11 cellular contexts compared by ENCODE assay signal in genomic region chr2:157386747-157387146, GRCh38. TPM values are rescaled to one million over a fixed set of nuclear protein-coding genes. Genes with fewer than 3 reads are reported as not detected.
"Had no signal": no experiment of that assay in that cellular context is flagged by ENCODE, and none has a peak within 500 bp of the region (broad histone marks: within the 10 kb centered on the region; RNA-seq: fewer than 3 reads in every experiment).

No MANE protein-coding gene starts in this region.

- H3K4me3 Mint-ChIP-seq: activated CD8-positive, alpha-beta memory T cell treated with anti-CD3 and anti-CD28 coated beads, Interleukin-2, amount 10 ng/mL, durations not matched to agents 7 days and 5 days; activated T-helper 1 cell treated with anti-CD3 and anti-CD28 coated beads, Interleukin-12 subunit alpha, Interleukin-12 subunit beta, Interleukin-2, Interleukin-4 antibody, amounts not matched to agents 30 ng/mL and 10 ng/mL and 1 ng/mL, durations not matched to agents 14 hours and 24 hours and 36 hours; natural killer cell treated with Interleukin-12 subunit alpha and Interleukin-12 subunit beta and Interleukin-15 and Interleukin-18, amount 100 ng/mL, for 72 hours had no signal

- ATAC-seq: activated CD8-positive, alpha-beta memory T cell treated with anti-CD3 and anti-CD28 coated beads, Interleukin-2, amount 10 ng/mL, durations not matched to agents 7 days and 5 days; left cardiac atrium; sciatic nerve had no signal

- H3K27me3 Mint-ChIP-seq: activated CD8-positive, alpha-beta memory T cell treated with anti-CD3 and anti-CD28 coated beads, Interleukin-2, amount 10 ng/mL, durations not matched to agents 7 days and 5 days; natural killer cell treated with Interleukin-12 subunit alpha and Interleukin-12 subunit beta and Interleukin-15 and Interleukin-18, amount 100 ng/mL, for 72 hours had no signal

- DNase-seq: activated CD8-positive, alpha-beta memory T cell treated with anti-CD3 and anti-CD28 coated beads, Interleukin-2, amount 10 ng/mL, durations not matched to agents 7 days and 5 days; activated naive CD4-positive, alpha-beta T cell treated with anti-CD3 and anti-CD28 coated beads, Interleukin-2, amount 50 U/mL, for 16 hours; left cardiac atrium; occipital lobe; stimulated activated CD4-positive, alpha-beta T cell treated with anti-CD3 and anti-CD28 coated beads, Interleukin-2, amount 100 ng/mL, for 24 hours; stomach; T-helper 1 cell had no signal

- H3K27ac Mint-ChIP-seq: activated CD8-positive, alpha-beta memory T cell treated with anti-CD3 and anti-CD28 coated beads, Interleukin-2, amount 10 ng/mL, durations not matched to agents 7 days and 5 days; activated T-helper 1 cell treated with anti-CD3 and anti-CD28 coated beads, Interleukin-12 subunit alpha, Interleukin-12 subunit beta, Interleukin-2, Interleukin-4 antibody, amounts not matched to agents 30 ng/mL and 10 ng/mL and 1 ng/mL, durations not matched to agents 14 hours and 24 hours and 36 hours had no signal

RNA-seq across cellular contexts. Expression of gene CYTIP, which starts 57.1 kb away (rescaled TPM):
- total RNA-seq: lung microvascular endothelial cell had no signal
